8 cellular contexts compared by ENCODE assay signal in the genomic region with DNA sequence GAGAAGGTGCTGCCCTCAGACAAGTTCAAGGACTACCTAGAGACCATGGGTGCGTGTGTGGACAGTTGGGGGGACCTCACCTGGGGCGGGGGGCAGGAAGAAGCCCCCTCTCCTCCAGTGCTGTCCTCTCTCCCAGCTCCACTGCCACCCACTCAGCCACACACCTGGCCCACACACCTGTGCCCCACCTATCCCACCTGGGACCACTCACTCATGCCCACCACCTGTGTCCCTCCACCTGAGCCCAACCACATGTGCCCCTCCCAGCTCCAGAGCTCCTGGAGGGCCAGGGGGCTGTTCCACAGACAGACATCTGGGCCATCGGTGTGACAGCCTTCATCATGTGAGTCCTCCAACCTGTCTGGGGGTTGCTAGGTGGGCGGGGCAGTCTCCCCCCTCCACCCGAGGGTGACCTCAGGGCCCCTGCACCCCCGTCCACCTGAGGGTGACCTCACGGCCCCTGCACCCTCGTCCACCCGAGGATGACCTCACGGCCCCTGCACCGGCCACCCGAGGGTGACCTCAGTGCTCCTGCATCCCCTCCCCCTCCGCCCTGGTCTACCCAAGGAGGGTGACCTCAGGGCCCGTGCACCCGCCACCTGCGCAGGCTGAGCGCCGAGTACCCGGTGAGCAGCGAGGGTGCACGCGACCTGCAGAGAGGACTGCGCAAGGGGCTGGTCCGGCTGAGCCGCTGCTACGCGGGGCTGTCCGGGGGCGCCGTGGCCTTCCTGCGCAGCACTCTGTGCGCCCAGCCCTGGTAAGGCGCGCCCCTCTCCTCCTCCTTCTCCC. TPM values are rescaled to one million over a fixed set of nuclear protein-coding genes. Genes with fewer than 3 reads are reported as not detected.
DNase-seq lines count a peak whose midpoint lies in the region; ATAC-seq and TF ChIP-seq lines count a peak whose summit lies in the region.

No MANE protein-coding gene starts in this region.

- no peaks in the 10 kb centered on the region for H3K9me3 Mint-ChIP-seq in activated naive CD4-positive, alpha-beta T cell treated with anti-CD3 and anti-CD28 coated beads, Interleukin-2, amount 50 U/mL, for 72 hours
- H3K9me3 Mint-ChIP-seq in stimulated activated effector memory CD8-positive, alpha-beta T cell treated with anti-CD3 and anti-CD28 coated beads, Interleukin-12 subunit alpha, Interleukin-12 subunit beta, amount 100 ng/mL, for 72 hours: no peaks in the 10 kb centered on the region

- CTCF ChIA-PET in GM10248 (lab: Yijun Ruan, JAX): interaction anchor here (0.9 to 1.2 kb wide), 2 partner anchors 10 to 14 kb away, joined by 3 read pairs; no protein-coding TSS in a partner anchor

- H3K9me3 ChIP-seq in iPS DF 6.9 (ENCODE audit: control insufficient read depth, insufficient read depth, low read length): no peaks in the 10 kb centered on the region

- POLR2A ChIA-PET in GM10248 (lab: Yijun Ruan, JAX): no interaction called here

- H3K36me3 Mint-ChIP-seq in activated naive CD4-positive, alpha-beta T cell treated with anti-CD3 and anti-CD28 coated beads, Interleukin-2, amount 50 U/mL, for 72 hours: peaks cover 0 to 5% of the 10 kb centered on the region in 2 donors
- no peaks in the 10 kb centered on the region for H3K36me3 Mint-ChIP-seq in stimulated activated effector memory CD8-positive, alpha-beta T cell treated with anti-CD3 and anti-CD28 coated beads, Interleukin-12 subunit alpha, Interleukin-12 subunit beta, amount 100 ng/mL, for 72 hours

- peaks cover 11% of the 10 kb centered on the region for H3K4me1 Mint-ChIP-seq in stimulated activated effector memory CD8-positive, alpha-beta T cell treated with anti-CD3 and anti-CD28 coated beads, Interleukin-12 subunit alpha, Interleukin-12 subunit beta, amount 100 ng/mL, for 72 hours

- ATAC-seq in activated naive CD4-positive, alpha-beta T cell treated with anti-CD3 and anti-CD28 coated beads, Interleukin-2, amount 50 U/mL, for 72 hours: peak; percentile 22 to 69
- peak; percentile 39 for ATAC-seq in stimulated activated effector memory CD8-positive, alpha-beta T cell treated with anti-CD3 and anti-CD28 coated beads, Interleukin-12 subunit alpha, Interleukin-12 subunit beta, amount 100 ng/mL, for 72 hours
- no peak for ATAC-seq in HG03139 (IDR thresholded peaks at IDR 0.05; ENCODE audit: unreplicated experiment)

- H3K27ac ChIP-seq in iPS DF 6.9 (ENCODE audit: low read length): no peak overlapping the region

- H3K4me1 ChIP-seq in iPS DF 6.9 (ENCODE audit: control insufficient read depth, insufficient read depth, low read length): peaks cover 5% of the 10 kb centered on the region; the same call in 1 of the 2 replicates

- no peaks in the 10 kb centered on the region for H3K36me3 ChIP-seq in iPS DF 6.9 (ENCODE audit: control insufficient read depth, insufficient read depth, low read length)

- WGBS in iPS DF 6.9 (ENCODE audit: insufficient coverage, insufficient read length): no CpG with 5 or more reads among the region's 34 CpGs

- peak overlapping the region; percentile 52; the same call in 1 of the 2 replicates for H3K4me3 ChIP-seq in iPS DF 6.9 (ENCODE audit: low read length)

- peaks cover 13% of the 10 kb centered on the region; the same call in 1 of the 2 replicates for H3K27me3 ChIP-seq in iPS DF 6.9 (ENCODE audit: control insufficient read depth, insufficient read depth, low read length)

- no peak for TF ChIP-seq CTCF in GM10248 (IDR thresholded peaks at IDR 0.05; ENCODE audit: control extremely low read depth, extremely low read depth, low read depth, missing control alignments)

- DNase-seq in NCI-H1105 treated with DMSO at 0.1 percent for 48 hours (lab: John Stamatoyannopoulos, UW) (peak; percentile 29), NCI-H1105 (lab: John Stamatoyannopoulos, UW) (no peak), iPS DF 6.9 (ENCODE audit: low read depth, low spot score) (no peak), RKO (ENCODE audit: low spot score) (no peak), GM10248 (ENCODE audit: extremely low spot score) (no peak)
- DNase-seq in activated naive CD4-positive, alpha-beta T cell treated with anti-CD3 and anti-CD28 coated beads, Interleukin-2, amount 50 U/mL, for 72 hours (ENCODE audit: low spot score in 2 of 2): no peak
- DNase-seq in stimulated activated effector memory CD8-positive, alpha-beta T cell treated with anti-CD3 and anti-CD28 coated beads, Interleukin-12 subunit alpha, Interleukin-12 subunit beta, amount 100 ng/mL, for 72 hours (ENCODE audit: low spot score in 2 of 2): no peak

- H3K27ac Mint-ChIP-seq in activated naive CD4-positive, alpha-beta T cell treated with anti-CD3 and anti-CD28 coated beads, Interleukin-2, amount 50 U/mL, for 72 hours: no peak overlapping the region
- no peak overlapping the region for H3K27ac Mint-ChIP-seq in stimulated activated effector memory CD8-positive, alpha-beta T cell treated with anti-CD3 and anti-CD28 coated beads, Interleukin-12 subunit alpha, Interleukin-12 subunit beta, amount 100 ng/mL, for 72 hours

- H3K4me3 Mint-ChIP-seq in stimulated activated effector memory CD8-positive, alpha-beta T cell treated with anti-CD3 and anti-CD28 coated beads, Interleukin-12 subunit alpha, Interleukin-12 subunit beta, amount 100 ng/mL, for 72 hours: peak overlapping the region; percentile 80

RNA-seq across cellular contexts. Expression of gene TRIM11, which starts 28.8 kb away (rescaled TPM):
- total RNA-seq in activated naive CD4-positive, alpha-beta T cell treated with anti-CD3 and anti-CD28 coated beads, Interleukin-2, amount 50 U/mL, for 72 hours: 10 to 100 TPM; 43.3 to 43.6 TPM

RNA-seq across cellular contexts. Expression of gene TRIM17, which starts 38.8 kb away (rescaled TPM):
- 1 to 10 TPM in 1 of 2 donors, under 1 TPM in 1; 0.91 to 2.4 TPM for total RNA-seq in activated naive CD4-positive, alpha-beta T cell treated with anti-CD3 and anti-CD28 coated beads, Interleukin-2, amount 50 U/mL, for 72 hours
